ENCODE assay signal across 9 cellular contexts in the genomic region with DNA sequence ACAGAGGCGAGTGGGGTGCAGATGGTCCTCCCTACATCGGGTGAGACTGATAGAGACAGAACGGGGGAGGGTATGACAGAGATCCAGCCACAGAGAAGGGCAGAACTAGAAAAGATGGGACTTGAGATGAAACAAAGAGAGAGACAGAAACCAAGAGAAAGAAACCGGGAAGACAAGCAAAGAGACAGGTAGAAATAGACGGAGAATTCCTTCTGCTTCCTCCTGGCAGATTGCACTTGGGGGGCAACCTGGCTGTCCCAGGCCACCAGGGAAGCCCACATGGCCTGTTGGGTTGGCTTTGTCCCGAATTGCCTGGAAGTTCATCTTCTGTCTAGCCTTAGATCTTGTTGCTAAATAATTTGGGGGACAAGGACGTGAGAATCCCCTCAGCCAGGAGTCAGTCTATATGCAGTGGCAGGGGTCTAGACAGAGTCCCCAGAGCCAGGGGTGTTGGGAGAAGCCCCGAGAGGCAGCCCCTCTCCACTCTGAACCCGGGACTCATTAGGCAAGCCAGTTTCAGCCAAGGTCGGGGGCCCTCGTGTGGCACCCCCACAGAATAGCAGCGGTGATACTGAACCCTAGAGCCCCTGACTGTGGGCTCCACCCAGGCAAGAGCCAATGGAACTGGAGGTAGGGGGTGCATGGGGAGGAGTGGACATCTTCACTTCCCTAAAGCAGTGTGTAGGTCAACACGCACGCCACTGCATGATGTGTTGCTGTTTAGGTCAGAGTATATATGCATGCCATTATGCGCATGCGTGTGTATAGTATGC. TPM values are rescaled to one million over a fixed set of nuclear protein-coding genes. Genes with fewer than 3 reads are reported as not detected.
DNase-seq lines count a peak whose midpoint lies in the region; ATAC-seq and TF ChIP-seq lines count a peak whose summit lies in the region.
"Had no signal": no experiment of that assay in that cellular context is flagged by ENCODE, and none has a peak within 500 bp of the region (broad histone marks: within the 10 kb centered on the region; RNA-seq: fewer than 3 reads in every experiment).

No MANE protein-coding gene starts in this region.

- no peak overlapping the region for H3K27ac Mint-ChIP-seq in Calu3 (ENCODE audit: unreplicated experiment)

- H2AFZ ChIP-seq in osteoblast (ENCODE audit: low read length), result no peak overlapping the region

- intact Hi-C loops in Calu3 (cut with micrococcal nuclease; ENCODE audit: unreplicated experiment), result no loop called here

- CTCF ChIA-PET in Calu3 (lab: Charles Lee), result no interaction called here

- H4K20me1 ChIP-seq in osteoblast (ENCODE audit: insufficient read depth, low read length), result no peaks in the 10 kb centered on the region

- H3K27ac ChIP-seq in osteoblast (ENCODE audit: low read depth, low read length), result no peak overlapping the region

- H3K27me3 Mint-ChIP-seq in Calu3 (ENCODE audit: unreplicated experiment), result peaks cover 54% of the 10 kb centered on the region

- no peaks in the 10 kb centered on the region for H3K79me2 ChIP-seq in osteoblast (ENCODE audit: insufficient read depth, low read length)

- H3K27me3 ChIP-seq in osteoblast (ENCODE audit: insufficient read depth, low read length), result peaks cover 8% of the 10 kb centered on the region

- ATAC-seq in GM21390 (IDR thresholded peaks at IDR 0.05; ENCODE audit: unreplicated experiment), result peak; percentile 43

- H3K36me3 Mint-ChIP-seq in Calu3 (ENCODE audit: insufficient read depth, unreplicated experiment), result peaks cover 4% of the 10 kb centered on the region

- no peaks in the 10 kb centered on the region for H3K9me3 ChIP-seq in osteoblast (ENCODE audit: low read depth, low read length)

- no peak overlapping the region for H3K4me2 ChIP-seq in osteoblast (ENCODE audit: insufficient read depth, low read length)

- TF ChIP-seq CTCF in Calu3 (IDR thresholded peaks at IDR 0.05; ENCODE audit: unreplicated experiment), result peak; percentile 16
- peak; percentile 27 for TF ChIP-seq CTCF in osteoblast (IDR thresholded peaks at IDR 0.05; ENCODE audit: extremely low read depth, low read depth, low read length)

- no peaks in the 10 kb centered on the region for H3K4me1 Mint-ChIP-seq in Calu3 (ENCODE audit: low read depth, unreplicated experiment)

- no peak overlapping the region for H3K4me3 ChIP-seq in osteoblast (ENCODE audit: insufficient read depth, low read length)

- H3K36me3 ChIP-seq in osteoblast (ENCODE audit: insufficient read depth, low read length), result no peaks in the 10 kb centered on the region

- DNase-seq in Calu3 (no peak), HUDEP-2 (lab: John Stamatoyannopoulos, UW; ENCODE audit: unreplicated experiment in 76 of 76) (peak in 73 of 76 experiments; percentile 36 to 97 (median 88)), osteoblast (ENCODE audit: insufficient read length, low spot score, missing footprints) (peak; percentile 92), A172 (ENCODE audit: low spot score) (no peak), ecto neural progenitor cell (ENCODE audit: low spot score) (no peak)
- peak; percentile 79 to 91 for DNase-seq in activated CD4-positive, alpha-beta T cell treated with anti-CD3 and anti-CD28 coated beads for 24 hours (ENCODE audit: low read depth in 2 of 2)
- peak; percentile 55 for DNase-seq in effector CD4-positive, alpha-beta T cell

- no TSS peak for BruUV-seq in Calu3 (replicated peaks; lab: Mats Ljungman, UMichigan)

- no peaks in the 10 kb centered on the region for H3K4me1 ChIP-seq in osteoblast (ENCODE audit: insufficient read depth, low read length)

- no peaks in the 10 kb centered on the region for H3K9me3 Mint-ChIP-seq in Calu3 (ENCODE audit: low read depth, unreplicated experiment)

- H3K4me3 Mint-ChIP-seq in Calu3 (ENCODE audit: low read depth, unreplicated experiment), result no peak overlapping the region

RNA-seq across cellular contexts. Expression of a gene that starts 0.6 kb away (rescaled TPM):
- total RNA-seq in Calu3 (2022), result not detected in 2 replicates
- total RNA-seq in osteoblast, result 3.8 and 4.3 TPM in 2 replicates
- not detected in 2 replicates for total RNA-seq in A172 (2014; rRNA removed; shearing (Covaris generic))
- total RNA-seq: pulmonary artery endothelial cell had no signal

RNA-seq across cellular contexts. Expression of a gene that starts 22.8 kb away (rescaled TPM):
- 40.3 and 46.7 TPM in 2 replicates for total RNA-seq in Calu3 (2022)
- total RNA-seq in osteoblast, result 49.9 and 60.7 TPM in 2 replicates
- total RNA-seq in A172 (2014; rRNA removed; shearing (Covaris generic)), result 76.1 and 161 TPM in 2 replicates

RNA-seq across cellular contexts. Expression of a gene that starts 48.5 kb away (rescaled TPM):
- not detected in 2 replicates for total RNA-seq in Calu3 (2022)
- total RNA-seq in osteoblast, result under 0.01 TPM in 1 of 2 replicates, not detected in the other
- total RNA-seq in A172 (2014; rRNA removed; shearing (Covaris generic)), result not detected in 2 replicates

Comparison
In these comparisons a context has a peak if more than half of its experiments do, and no peak if none do; other contexts are left out.
1. DNase-seq: peak in HUDEP-2 (73 of 76), activated CD4-positive, alpha-beta T cell treated with anti-CD3 and anti-CD28 coated beads for 24 hours (2 of 2), effector CD4-positive, alpha-beta T cell (single experiment) and osteoblast (single experiment); none in Calu3 (single experiment), A172 (single experiment) and ecto neural progenitor cell (single experiment).